Comparison of ENCODE assay signal across 19 cellular contexts in genomic region chr5:96994493-96994892, GRCh38. TPM values are rescaled to one million over a fixed set of nuclear protein-coding genes. Genes with fewer than 3 reads are reported as not detected.
DNase-seq lines count a peak whose midpoint lies in the region; ATAC-seq lines count a peak whose summit lies in the region.
"Had no signal": no experiment of that assay in that cellular context is flagged by ENCODE, and none has a peak within 500 bp of the region (broad histone marks: within the 10 kb centered on the region; RNA-seq: fewer than 3 reads in every experiment).

No MANE protein-coding gene starts in this region.

- H3K9me3 ChIP-seq in naive thymus-derived CD4-positive, alpha-beta T cell (ENCODE audit: control insufficient read depth in 2 of 3, low read length in 3 of 3): no peaks in the 10 kb centered on the region
- H3K9me3 ChIP-seq: Caco-2 had no signal

- peaks cover 12 to 43% (median 23%) of the 10 kb centered on the region in 3 experiments for H3K36me3 ChIP-seq in naive thymus-derived CD4-positive, alpha-beta T cell (ENCODE audit: control insufficient read depth in 2 of 3, insufficient read depth in 3 of 3, low read length in 3 of 3)

- H3K4me1 Mint-ChIP-seq in activated naive CD4-positive, alpha-beta T cell treated with anti-CD3 and anti-CD28 coated beads, Interleukin-2, amount 10 ng/mL, durations not matched to agents 7 days and 5 days: peaks cover 27% of the 10 kb centered on the region
- peaks cover 49% of the 10 kb centered on the region for H3K4me1 Mint-ChIP-seq in activated CD8-positive, alpha-beta T cell treated with anti-CD3 and anti-CD28 coated beads, Interleukin-2, amount 10 ng/mL, durations not matched to agents 7 days and 5 days (ENCODE audit: low read depth)
- H3K4me1 Mint-ChIP-seq in naive thymus-derived CD4-positive, alpha-beta T cell: peaks cover 9 to 66% (median 47%) of the 10 kb centered on the region in 7 donors

- H3K4me3 ChIP-seq in naive thymus-derived CD4-positive, alpha-beta T cell (ENCODE audit: low read length): no peak overlapping the region

- H3K4me3 Mint-ChIP-seq in activated naive CD4-positive, alpha-beta T cell treated with anti-CD3 and anti-CD28 coated beads, Interleukin-2, amount 10 ng/mL, durations not matched to agents 7 days and 5 days: no peak overlapping the region
- H3K4me3 Mint-ChIP-seq in activated CD8-positive, alpha-beta T cell treated with anti-CD3 and anti-CD28 coated beads, Interleukin-2, amount 10 ng/mL, durations not matched to agents 7 days and 5 days: no peak overlapping the region
- no peak overlapping the region for H3K4me3 Mint-ChIP-seq in naive thymus-derived CD4-positive, alpha-beta T cell
- H3K4me3 Mint-ChIP-seq: H9 had no signal

- POLR2A ChIA-PET in activated CD8-positive, alpha-beta T cell treated with anti-CD3 and anti-CD28 coated beads, Interleukin-2, amount 10 ng/mL, durations not matched to agents 7 days and 5 days (lab: Charles Lee): no interaction called here
- POLR2A ChIA-PET in naive thymus-derived CD4-positive, alpha-beta T cell (lab: Charles Lee): interaction anchor here (0.6 to 1.6 kb wide), 4 partner anchors 54 to 137 kb away, joined by 3 to 4 read pairs (median 3); partner anchors contain the start of genes ERAP2 and LNPEP

- H3K9me3 Mint-ChIP-seq in activated naive CD4-positive, alpha-beta T cell treated with anti-CD3 and anti-CD28 coated beads, Interleukin-2, amount 10 ng/mL, durations not matched to agents 7 days and 5 days: no peaks in the 10 kb centered on the region
- no peaks in the 10 kb centered on the region for H3K9me3 Mint-ChIP-seq in activated CD8-positive, alpha-beta T cell treated with anti-CD3 and anti-CD28 coated beads, Interleukin-2, amount 10 ng/mL, durations not matched to agents 7 days and 5 days (ENCODE audit: insufficient read depth)
- H3K9me3 Mint-ChIP-seq in naive thymus-derived CD4-positive, alpha-beta T cell: peaks cover 0 to 3% (median 0%) of the 10 kb centered on the region in 11 donors
- H3K9me3 Mint-ChIP-seq: H9 had no signal

- no peak for DNase-seq in activated naive CD4-positive, alpha-beta T cell treated with anti-CD3 and anti-CD28 coated beads, Interleukin-2, amount 10 ng/mL, durations not matched to agents 7 days and 5 days
- DNase-seq in activated naive CD4-positive, alpha-beta T cell treated with anti-CD3 and anti-CD28 coated beads, Interleukin-2, amount 50 U/mL, for 16 hours: no peak
- peak; percentile 8 for DNase-seq in COLO829 (ENCODE audit: low spot score)
- no peak for DNase-seq in activated CD8-positive, alpha-beta T cell treated with anti-CD3 and anti-CD28 coated beads, Interleukin-2, amount 10 ng/mL, durations not matched to agents 7 days and 5 days
- no peak for DNase-seq in naive thymus-derived CD4-positive, alpha-beta T cell
- no peak for DNase-seq in stimulated activated CD4-positive, alpha-beta T cell treated with anti-CD3 and anti-CD28 coated beads, Interleukin-2, amount 100 ng/mL, for 24 hours
- DNase-seq: ACHN, C1 segment of cervical spinal cord, Caco-2, H9, KG1, NCI-H1694 treated with DMSO at 0.1 percent for 48 hours, NCI-H2107, NCI-H510A, NCI-H774, OCI-M1, SHP77 had no signal

- intact Hi-C loops in naive thymus-derived CD4-positive, alpha-beta T cell (cut with micrococcal nuclease): no loop called here

- H3K36me3 Mint-ChIP-seq in activated naive CD4-positive, alpha-beta T cell treated with anti-CD3 and anti-CD28 coated beads, Interleukin-2, amount 10 ng/mL, durations not matched to agents 7 days and 5 days: peaks cover 77% of the 10 kb centered on the region
- peaks cover 74% of the 10 kb centered on the region for H3K36me3 Mint-ChIP-seq in activated CD8-positive, alpha-beta T cell treated with anti-CD3 and anti-CD28 coated beads, Interleukin-2, amount 10 ng/mL, durations not matched to agents 7 days and 5 days (ENCODE audit: low read depth)
- peaks cover 15 to 63% (median 47%) of the 10 kb centered on the region in 5 donors for H3K36me3 Mint-ChIP-seq in naive thymus-derived CD4-positive, alpha-beta T cell

- H3K4me1 ChIP-seq in naive thymus-derived CD4-positive, alpha-beta T cell (ENCODE audit: control insufficient read depth in 2 of 2, insufficient read depth in 2 of 2, low read length in 2 of 2): no peaks in the 10 kb centered on the region
- H3K4me1 ChIP-seq: Caco-2 had no signal

- peak; percentile 64 for ATAC-seq in activated CD8-positive, alpha-beta T cell treated with anti-CD3 and anti-CD28 coated beads, Interleukin-2, amount 10 ng/mL, durations not matched to agents 7 days and 5 days
- ATAC-seq in naive thymus-derived CD4-positive, alpha-beta T cell: no peak
- ATAC-seq in HG03457 (IDR thresholded peaks at IDR 0.05; ENCODE audit: unreplicated experiment) (no peak), GM18498 (IDR thresholded peaks at IDR 0.05; ENCODE audit: unreplicated experiment) (no peak)

- no peak overlapping the region for H3K27ac ChIP-seq in naive thymus-derived CD4-positive, alpha-beta T cell (ENCODE audit: low read depth, low read length)

- H3K27ac Mint-ChIP-seq in activated naive CD4-positive, alpha-beta T cell treated with anti-CD3 and anti-CD28 coated beads, Interleukin-2, amount 10 ng/mL, durations not matched to agents 7 days and 5 days: peak overlapping the region; percentile 42
- peak overlapping the region; percentile 62 for H3K27ac Mint-ChIP-seq in activated CD8-positive, alpha-beta T cell treated with anti-CD3 and anti-CD28 coated beads, Interleukin-2, amount 10 ng/mL, durations not matched to agents 7 days and 5 days
- peak overlapping the region in 7 of 9 donors; percentile 10 to 82 (median 52) for H3K27ac Mint-ChIP-seq in naive thymus-derived CD4-positive, alpha-beta T cell
- H3K27ac Mint-ChIP-seq: H9 had no signal

- H3K27me3 ChIP-seq in naive thymus-derived CD4-positive, alpha-beta T cell (ENCODE audit: control insufficient read depth in 2 of 2, insufficient read depth in 2 of 2, low read length in 2 of 2): no peaks in the 10 kb centered on the region

- H3K27me3 Mint-ChIP-seq in activated naive CD4-positive, alpha-beta T cell treated with anti-CD3 and anti-CD28 coated beads, Interleukin-2, amount 10 ng/mL, durations not matched to agents 7 days and 5 days: no peaks in the 10 kb centered on the region
- no peaks in the 10 kb centered on the region for H3K27me3 Mint-ChIP-seq in activated CD8-positive, alpha-beta T cell treated with anti-CD3 and anti-CD28 coated beads, Interleukin-2, amount 10 ng/mL, durations not matched to agents 7 days and 5 days (ENCODE audit: low read depth)
- no peaks in the 10 kb centered on the region for H3K27me3 Mint-ChIP-seq in naive thymus-derived CD4-positive, alpha-beta T cell

- CTCF ChIA-PET in activated naive CD4-positive, alpha-beta T cell treated with anti-CD3 and anti-CD28 coated beads, Interleukin-2, amount 10 ng/mL, durations not matched to agents 7 days and 5 days (lab: Charles Lee): interaction anchor here (0.9 to 1.3 kb wide), 3 partner anchors 78 to 148 kb away, joined by 3 read pairs; partner anchors contain the start of gene LIX1
- CTCF ChIA-PET in activated CD8-positive, alpha-beta T cell treated with anti-CD3 and anti-CD28 coated beads, Interleukin-2, amount 10 ng/mL, durations not matched to agents 7 days and 5 days (lab: Charles Lee): interaction anchor here (1.0 to 2.4 kb wide), 4 partner anchors 125 to 242 kb away, joined by 3 to 14 read pairs (median 7); partner anchors contain the start of gene LIX1
- CTCF ChIA-PET in naive thymus-derived CD4-positive, alpha-beta T cell (lab: Charles Lee): interaction anchor here (0.6 to 1.0 kb wide), 4 partner anchors 21 to 1331 kb away, joined by 3 to 5 read pairs (median 4); no protein-coding TSS in a partner anchor

RNA-seq across cellular contexts. Expression of gene LNPEP, which starts 58.6 kb away (rescaled TPM):
- total RNA-seq in activated CD8-positive, alpha-beta T cell treated with anti-CD3 and anti-CD28 coated beads, Interleukin-2, amount 10 ng/mL, durations not matched to agents 7 days and 5 days: 10 to 100 TPM; 85.9 to 90.1 TPM
- 100 to 1,000 TPM in 1 of 5 experiments, 10 to 100 TPM in 4; 82.4 to 109 (median 88.8) TPM for total RNA-seq in naive thymus-derived CD4-positive, alpha-beta T cell
- 10 to 100 TPM; 53.2 to 54.5 TPM for polyA plus RNA-seq in naive thymus-derived CD4-positive, alpha-beta T cell
